Comparison of ENCODE assay signal across 24 cellular contexts in genomic region chr4:150142831-150143230, GRCh38.
DNase-seq lines count a peak whose midpoint lies in the region; ATAC-seq, FAIRE-seq and TF ChIP-seq lines count a peak whose summit lies in the region.
"Had no signal": no experiment of that assay in that cellular context is flagged by ENCODE, and none has a peak within 500 bp of the region (broad histone marks: within the 10 kb centered on the region; RNA-seq: fewer than 3 reads in every experiment).

No MANE protein-coding gene starts in this region.

- DNase-seq in HepG2 (ENCODE audit: low spot score) (no peak), right lobe of liver (no peak), K562 (ENCODE audit: extremely low read depth in 1 of 4, low spot score in 3 of 4) (no peak), SK-N-DZ (ENCODE audit: low spot score) (no peak)
- DNase-seq: ACHN; BE2C; C1 segment of cervical spinal cord; CD4-positive, alpha-beta memory T cell; CD4-positive, CD25-positive, alpha-beta regulatory T cell; CD8-positive, alpha-beta memory T cell; DMS 273 treated with DMSO at 0.1 percent for 48 hours; DMS153; DMS53; DMS79; DND-41; EL; GDM1 had no signal

- H3K27ac ChIP-seq in HepG2 (ENCODE audit: extremely low read length, insufficient read depth, low read length) (no peak overlapping the region), right lobe of liver (no peak overlapping the region), K562 (ENCODE audit: extremely low read depth, low read depth, low read length) (no peak overlapping the region), neural cell (ENCODE audit: low read length) (peak overlapping the region; percentile 52)
- H3K27ac ChIP-seq: 22Rv1, BLaER1 had no signal

- H3K27me3 ChIP-seq in HepG2 (ENCODE audit: control insufficient read depth in 1 of 2, insufficient read depth in 2 of 2, low read length in 2 of 2) (no peaks in the 10 kb centered on the region), right lobe of liver (no peaks in the 10 kb centered on the region), K562 (ENCODE audit: control insufficient read depth in 2 of 2, insufficient read depth in 2 of 2, low read length in 2 of 2) (no peaks in the 10 kb centered on the region), neural cell (ENCODE audit: insufficient read depth, low read depth, low read length) (no peaks in the 10 kb centered on the region)
- H3K27me3 ChIP-seq: BE2C, BLaER1 had no signal

- H3K9me1 ChIP-seq in K562 (ENCODE audit: control insufficient read depth, insufficient read depth, low read length) = no peaks in the 10 kb centered on the region

- TF ChIP-seq POLR2A in HepG2 (IDR thresholded peaks at IDR 0.05; ENCODE audit: insufficient read depth in 1 of 2, low read depth in 2 of 2, low read length in 2 of 2) (no peak), right lobe of liver (IDR thresholded peaks at IDR 0.05) (no peak), K562 (conservative IDR thresholded peaks at IDR 0.05) (no peak)

- POLR2A ChIA-PET in HepG2 (lab: Yijun Ruan, JAX) (no interaction called here), K562 (lab: Yijun Ruan, JAX) (no interaction called here)

- CTCF ChIA-PET in HepG2 (lab: Yijun Ruan, JAX; ENCODE audit: low intra/inter-chr PET ratio, low total read pairs) = no interaction called here
- CTCF ChIA-PET in K562 (lab: Yijun Ruan, JAX; ENCODE audit: low intra/inter-chr PET ratio) = no interaction called here

- H4K20me1 ChIP-seq in HepG2 (ENCODE audit: insufficient read depth, low read length) (no peaks in the 10 kb centered on the region), K562 (replicated peaks; ENCODE audit: control insufficient read depth, insufficient read depth, low read length) (no peaks in the 10 kb centered on the region), neural cell (ENCODE audit: insufficient read depth) (no peaks in the 10 kb centered on the region)
- H4K20me1 ChIP-seq: BLaER1 had no signal

- H3F3A ChIP-seq in neural cell (ENCODE audit: insufficient read depth, low read length, poor library complexity, severe bottlenecking) = peaks cover 6% of the 10 kb centered on the region

- BruUV-seq in HepG2 (replicated peaks; lab: Mats Ljungman, UMichigan) (no TSS peak), K562 (replicated peaks; lab: Mats Ljungman, UMichigan) (no TSS peak)

- ATAC-seq in HepG2 (no peak), right lobe of liver (no peak), K562 (no peak), GM21390 (IDR thresholded peaks at IDR 0.05; ENCODE audit: unreplicated experiment) (no peak)
- ATAC-seq: GM12878 had no signal

- no peak overlapping the region for H2AFZ ChIP-seq in HepG2 (ENCODE audit: low read length)
- H2AFZ ChIP-seq in K562 (ENCODE audit: low read depth, low read length) = no peak overlapping the region
- H2AFZ ChIP-seq in neural cell (ENCODE audit: low read depth, low read length) = no peak overlapping the region

- no peak overlapping the region for H3K4me2 ChIP-seq in HepG2 (ENCODE audit: low read depth, low read length)
- no peak overlapping the region for H3K4me2 ChIP-seq in K562 (ENCODE audit: insufficient read depth, low read length)
- no peak overlapping the region for H3K4me2 ChIP-seq in neural cell (ENCODE audit: low read length)
- H3K4me2 ChIP-seq: BLaER1 had no signal

- H3K4me3 ChIP-seq in HepG2 (replicated peaks in 1 of 3; ENCODE audit: insufficient read depth in 1 of 3, low read depth in 2 of 3, low read length in 3 of 3) = no peak overlapping the region
- no peak overlapping the region for H3K4me3 ChIP-seq in right lobe of liver
- no peak overlapping the region for H3K4me3 ChIP-seq in K562
- H3K4me3 ChIP-seq in neural cell (ENCODE audit: low read length) = no peak overlapping the region
- H3K4me3 ChIP-seq: BLaER1, GM12878 had no signal

- TF ChIP-seq RAD21 in HepG2 (CRISPR knock-in tag; IDR thresholded peaks at IDR 0.05) (no peak), K562 (CRISPR knock-in tag; conservative IDR thresholded peaks at IDR 0.05 in 1 of 2, IDR thresholded peaks at IDR 0.05 in 1 of 2) (no peak), neural cell (conservative IDR thresholded peaks at IDR 0.05) (no peak)

- H3K9me3 ChIP-seq in HepG2 (ENCODE audit: low read length) (no peaks in the 10 kb centered on the region), right lobe of liver (no peaks in the 10 kb centered on the region), K562 (replicated peaks; ENCODE audit: control insufficient read depth, insufficient read depth, low read depth, low read length) (no peaks in the 10 kb centered on the region), neural cell (ENCODE audit: low read length) (peaks cover 3% of the 10 kb centered on the region)
- H3K9me3 ChIP-seq: BE2C had no signal

- H3K9ac ChIP-seq in HepG2 (ENCODE audit: insufficient read depth, low read depth, low read length) = no peak overlapping the region
- H3K9ac ChIP-seq in K562 (ENCODE audit: insufficient read depth in 1 of 2, low read depth in 2 of 2, low read length in 2 of 2) = no peak overlapping the region
- H3K9ac ChIP-seq in neural cell (ENCODE audit: low read length) = no peak overlapping the region
- H3K9ac ChIP-seq: BLaER1 had no signal

- H3K79me2 ChIP-seq in HepG2 (ENCODE audit: insufficient read depth, low read length) = no peaks in the 10 kb centered on the region
- no peaks in the 10 kb centered on the region for H3K79me2 ChIP-seq in K562 (ENCODE audit: control insufficient read depth, insufficient read depth, low read length)
- peaks cover 32% of the 10 kb centered on the region for H3K79me2 ChIP-seq in neural cell (replicated peaks; ENCODE audit: insufficient read depth, low read length)

- no peak for TF ChIP-seq EP300 in HepG2 (IDR thresholded peaks at IDR 0.05; ENCODE audit: low read depth in 2 of 2, low read length in 2 of 2)
- no peak for TF ChIP-seq EP300 in HepG2 (CRISPR knock-in tag; IDR thresholded peaks at IDR 0.05; ENCODE audit: borderline replicate concordance)
- no peak for TF ChIP-seq EP300 in K562 (IDR thresholded peaks at IDR 0.05; ENCODE audit: low read length)
- TF ChIP-seq EP300 in neural cell (conservative IDR thresholded peaks at IDR 0.05; ENCODE audit: poor library complexity, severe bottlenecking) = no peak

- H3K4me1 ChIP-seq in HepG2 (ENCODE audit: insufficient read depth, low read length) = no peaks in the 10 kb centered on the region
- H3K4me1 ChIP-seq in right lobe of liver = no peaks in the 10 kb centered on the region
- no peaks in the 10 kb centered on the region for H3K4me1 ChIP-seq in K562 (replicated peaks in 1 of 2; ENCODE audit: control insufficient read depth in 2 of 2, insufficient read depth in 2 of 2, low read length in 2 of 2)
- H3K4me1 ChIP-seq: BE2C, BLaER1 had no signal

- no peaks in the 10 kb centered on the region for H3K9me2 ChIP-seq in neural cell (ENCODE audit: insufficient read depth, low read length)

- 59% methylated on average over 1 of the region's 1 CpG for WGBS in HepG2 (ENCODE audit: low lambda C conversion rate)
- WGBS in right lobe of liver (ENCODE audit: insufficient coverage, low coverage, low lambda C conversion rate, missing lambda C conversion rate) = 37% methylated on average over 1 of the region's 1 CpG
- 0% methylated on average over 1 of the region's 1 CpG for WGBS in K562 (ENCODE audit: insufficient coverage, low coverage, missing lambda C conversion rate)

- FAIRE-seq in HepG2 (lab: Jason Lieb, UNC) (no peak), K562 (lab: Jason Lieb, UNC) (no peak)
- FAIRE-seq: GM12878, GM12892, GM18507 had no signal

- intact Hi-C loops in HepG2 (cut with micrococcal nuclease; ENCODE audit: unreplicated experiment) (no loop called here), right lobe of liver (cut with DNase I) (no loop called here), K562 (cut with micrococcal nuclease) (no loop called here)

- TF ChIP-seq CTCF in HepG2 (CRISPR knock-in tag; IDR thresholded peaks at IDR 0.05) = no peak
- TF ChIP-seq CTCF in right lobe of liver (IDR thresholded peaks at IDR 0.05) = no peak
- TF ChIP-seq CTCF in K562 (IDR thresholded peaks at IDR 0.05 in 2 of 3, conservative IDR thresholded peaks at IDR 0.05 in 1 of 3; ENCODE audit: insufficient read depth in 2 of 3, low read depth in 1 of 3, low read length in 3 of 3) = no peak
- no peak for TF ChIP-seq CTCF in neural cell (IDR thresholded peaks at IDR 0.05; ENCODE audit: poor library complexity, severe bottlenecking)

- in situ Hi-C loops in HepG2 (cut with HindIII; ENCODE audit: extremely low pct_ligation_motif_present, low pct_unique_long_range_greater_than_20kb) (no loop called here), K562 (cut with MboI) (no loop called here)

- H3K36me3 ChIP-seq in HepG2 (replicated peaks in 1 of 2; ENCODE audit: control insufficient read depth in 1 of 2, insufficient read depth in 2 of 2, low read length in 2 of 2) = no peaks in the 10 kb centered on the region
- no peaks in the 10 kb centered on the region for H3K36me3 ChIP-seq in right lobe of liver
- H3K36me3 ChIP-seq in K562 (ENCODE audit: control insufficient read depth, insufficient read depth, low read length) = no peaks in the 10 kb centered on the region
- H3K36me3 ChIP-seq in neural cell (ENCODE audit: insufficient read depth, low read length) = no peaks in the 10 kb centered on the region
- H3K36me3 ChIP-seq: BE2C, BLaER1 had no signal

TF ChIP-seq in K562, 482 proteins besides CTCF, POLR2A, EP300 and RAD21:
- TF ChIP-seq FOXK2 (conservative IDR thresholded peaks at IDR 0.05 in 1 of 2, IDR thresholded peaks at IDR 0.05 in 1 of 2; ENCODE audit: low read depth in 2 of 2) (no peak), ZNF316 (IDR thresholded peaks at IDR 0.05) (peak; percentile 71), KLF10 (CRISPR knock-in tag; IDR thresholded peaks at IDR 0.05) (no peak), MAFG (tag; conservative IDR thresholded peaks at IDR 0.05) (peak; percentile 37; the same call in 1 of the 2 replicates), MCM7 (IDR thresholded peaks at IDR 0.05) (no peak), C11orf30 (IDR thresholded peaks at IDR 0.05; ENCODE audit: low read depth) (peak; percentile 33; the same call in 1 of the 2 replicates), ZNF146 (CRISPR knock-in tag; IDR thresholded peaks at IDR 0.05; ENCODE audit: unreplicated experiment) (peak; percentile 26), MAFK (IDR thresholded peaks at IDR 0.05; ENCODE audit: low read length) (0 out of 2 replicates have a peak, but pooled peaks have one; percentile 10)

Comparison
In these comparisons a context has a peak if more than half of its experiments do, and no peak if none do; other contexts are left out.
1. Of the 241 proteins assayed by ChIP-seq in both HepG2 and K562: peak only in HepG2: MAFF; only in K562: MAFG; in both: MAFK; in neither: 238.